1 cellular context compared by ENCODE assay signal in genomic region chr22:17964647-17965046, GRCh38.
TF ChIP-seq lines count a peak whose summit lies in the region.

No MANE protein-coding gene starts in this region.

TF ChIP-seq in GM12878, 131 proteins besides CTCF, POLR2A, EP300 and RAD21 (continued from another document and continues in another):
- no peak for TF ChIP-seq CEBPB (IDR thresholded peaks at IDR 0.05; ENCODE audit: borderline replicate concordance in 1 of 2, low read depth in 2 of 2, low read length in 2 of 2)
- TF ChIP-seq SMARCA5 (IDR thresholded peaks at IDR 0.05), result 0 out of 2 replicates have a peak, but pooled peaks have one; percentile 4
- peak; percentile 60 to 67; a peak in 2 of 4 replicates for TF ChIP-seq IKZF2 (IDR thresholded peaks at IDR 0.05)
- 0 out of 2 replicates have a peak, but pooled peaks have one; percentile 34 for TF ChIP-seq MEF2A (IDR thresholded peaks at IDR 0.05; ENCODE audit: insufficient read depth, low read depth, low read length)
- TF ChIP-seq CREM (IDR thresholded peaks at IDR 0.05; ENCODE audit: low read depth), result peak; percentile 15; the same call in 1 of the 2 replicates
- TF ChIP-seq TARDBP (IDR thresholded peaks at IDR 0.05; ENCODE audit: borderline replicate concordance), result 0 out of 2 replicates have a peak, but pooled peaks have one; percentile 34
- TF ChIP-seq SIN3A (IDR thresholded peaks at IDR 0.05; ENCODE audit: low read depth, low read length), result peak; percentile 86; the same call in 1 of the 2 replicates
- peak; percentile 80; the same call in 1 of the 2 replicates for TF ChIP-seq MXI1 (IDR thresholded peaks at IDR 0.05; ENCODE audit: low read depth, low read length)
- TF ChIP-seq, protein P1, sequence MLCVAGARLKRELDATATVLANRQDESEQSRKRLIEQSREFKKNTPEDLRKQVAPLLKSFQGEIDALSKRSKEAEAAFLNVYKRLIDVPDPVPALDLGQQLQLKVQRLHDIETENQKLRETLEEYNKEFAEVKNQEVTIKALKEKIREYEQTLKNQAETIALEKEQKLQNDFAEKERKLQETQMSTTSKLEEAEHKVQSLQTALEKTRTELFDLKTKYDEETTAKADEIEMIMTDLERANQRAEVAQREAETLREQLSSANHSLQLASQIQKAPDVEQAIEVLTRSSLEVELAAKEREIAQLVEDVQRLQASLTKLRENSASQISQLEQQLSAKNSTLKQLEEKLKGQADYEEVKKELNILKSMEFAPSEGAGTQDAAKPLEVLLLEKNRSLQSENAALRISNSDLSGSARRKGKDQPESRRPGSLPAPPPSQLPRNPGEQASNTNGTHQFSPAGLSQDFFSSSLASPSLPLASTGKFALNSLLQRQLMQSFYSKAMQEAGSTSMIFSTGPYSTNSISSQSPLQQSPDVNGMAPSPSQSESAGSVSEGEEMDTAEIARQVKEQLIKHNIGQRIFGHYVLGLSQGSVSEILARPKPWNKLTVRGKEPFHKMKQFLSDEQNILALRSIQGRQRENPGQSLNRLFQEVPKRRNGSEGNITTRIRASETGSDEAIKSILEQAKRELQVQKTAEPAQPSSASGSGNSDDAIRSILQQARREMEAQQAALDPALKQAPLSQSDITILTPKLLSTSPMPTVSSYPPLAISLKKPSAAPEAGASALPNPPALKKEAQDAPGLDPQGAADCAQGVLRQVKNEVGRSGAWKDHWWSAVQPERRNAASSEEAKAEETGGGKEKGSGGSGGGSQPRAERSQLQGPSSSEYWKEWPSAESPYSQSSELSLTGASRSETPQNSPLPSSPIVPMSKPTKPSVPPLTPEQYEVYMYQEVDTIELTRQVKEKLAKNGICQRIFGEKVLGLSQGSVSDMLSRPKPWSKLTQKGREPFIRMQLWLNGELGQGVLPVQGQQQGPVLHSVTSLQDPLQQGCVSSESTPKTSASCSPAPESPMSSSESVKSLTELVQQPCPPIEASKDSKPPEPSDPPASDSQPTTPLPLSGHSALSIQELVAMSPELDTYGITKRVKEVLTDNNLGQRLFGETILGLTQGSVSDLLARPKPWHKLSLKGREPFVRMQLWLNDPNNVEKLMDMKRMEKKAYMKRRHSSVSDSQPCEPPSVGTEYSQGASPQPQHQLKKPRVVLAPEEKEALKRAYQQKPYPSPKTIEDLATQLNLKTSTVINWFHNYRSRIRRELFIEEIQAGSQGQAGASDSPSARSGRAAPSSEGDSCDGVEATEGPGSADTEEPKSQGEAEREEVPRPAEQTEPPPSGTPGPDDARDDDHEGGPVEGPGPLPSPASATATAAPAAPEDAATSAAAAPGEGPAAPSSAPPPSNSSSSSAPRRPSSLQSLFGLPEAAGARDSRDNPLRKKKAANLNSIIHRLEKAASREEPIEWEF (IDR thresholded peaks at IDR 0.05; ENCODE audit: insufficient replicate concordance, low read depth, low read length), result peak; percentile 71
- TF ChIP-seq KAT2A (conservative IDR thresholded peaks at IDR 0.05; ENCODE audit: control insufficient read depth, low read depth, low read length), result no peak
- TF ChIP-seq NRF1 (conservative IDR thresholded peaks at IDR 0.05; ENCODE audit: low read depth, low read length), result no peak
- 0 out of 2 replicates have a peak, but pooled peaks have one; percentile 46 for TF ChIP-seq ZBED1 (IDR thresholded peaks at IDR 0.05; ENCODE audit: borderline replicate concordance)
- peak; percentile 20; the same call in 1 of the 2 replicates for TF ChIP-seq STAT3 (IDR thresholded peaks at IDR 0.05; ENCODE audit: low read depth, low read length)
- TF ChIP-seq RUNX3 (IDR thresholded peaks at IDR 0.05; ENCODE audit: low read length), result peak; percentile 72
- TF ChIP-seq EED (IDR thresholded peaks at IDR 0.05; ENCODE audit: low read depth), result peak; percentile 47; the same call in 1 of the 2 replicates
- TF ChIP-seq TCF3 (IDR thresholded peaks at IDR 0.05; ENCODE audit: borderline replicate concordance, insufficient read depth, low read depth, low read length), result no peak
- no peak for TF ChIP-seq ZZZ3 (IDR thresholded peaks at IDR 0.05; ENCODE audit: control insufficient read depth, insufficient read length, low read depth)
- no peak for TF ChIP-seq TCF7 (IDR thresholded peaks at IDR 0.05; ENCODE audit: borderline replicate concordance)
- no peak for TF ChIP-seq ZBTB33 (IDR thresholded peaks at IDR 0.05)
- TF ChIP-seq, protein P2, sequence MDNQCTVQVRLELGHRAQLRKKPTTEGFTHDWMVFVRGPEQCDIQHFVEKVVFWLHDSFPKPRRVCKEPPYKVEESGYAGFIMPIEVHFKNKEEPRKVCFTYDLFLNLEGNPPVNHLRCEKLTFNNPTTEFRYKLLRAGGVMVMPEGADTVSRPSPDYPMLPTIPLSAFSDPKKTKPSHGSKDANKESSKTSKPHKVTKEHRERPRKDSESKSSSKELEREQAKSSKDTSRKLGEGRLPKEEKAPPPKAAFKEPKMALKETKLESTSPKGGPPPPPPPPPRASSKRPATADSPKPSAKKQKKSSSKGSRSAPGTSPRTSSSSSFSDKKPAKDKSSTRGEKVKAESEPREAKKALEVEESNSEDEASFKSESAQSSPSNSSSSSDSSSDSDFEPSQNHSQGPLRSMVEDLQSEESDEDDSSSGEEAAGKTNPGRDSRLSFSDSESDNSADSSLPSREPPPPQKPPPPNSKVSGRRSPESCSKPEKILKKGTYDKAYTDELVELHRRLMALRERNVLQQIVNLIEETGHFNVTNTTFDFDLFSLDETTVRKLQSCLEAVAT (IDR thresholded peaks at IDR 0.05), result peak; percentile 65; the same call in 1 of the 2 replicates
- TF ChIP-seq ZNF592 (IDR thresholded peaks at IDR 0.05), result no peak
- no peak; a peak in 1 of 4 replicates for TF ChIP-seq BHLHE40 (IDR thresholded peaks at IDR 0.05; ENCODE audit: borderline replicate concordance in 1 of 2, low read depth in 2 of 2, low read length in 1 of 2)
- no peak for TF ChIP-seq SUZ12 (IDR thresholded peaks at IDR 0.05; ENCODE audit: unreplicated experiment)
- TF ChIP-seq ZNF24 (IDR thresholded peaks at IDR 0.05), result peak; percentile 34; the same call in 1 of the 2 replicates
- no peak for TF ChIP-seq USF2 (IDR thresholded peaks at IDR 0.05; ENCODE audit: borderline replicate concordance, low read depth, low read length)
- TF ChIP-seq MEF2B (IDR thresholded peaks at IDR 0.05; ENCODE audit: partially characterized antibody, poor library complexity, severe bottlenecking), result peak; percentile 53
- peak; percentile 32; the same call in 1 of the 2 replicates for TF ChIP-seq SMC3 (IDR thresholded peaks at IDR 0.05; ENCODE audit: borderline replicate concordance, low read length)
- TF ChIP-seq, protein P3, sequence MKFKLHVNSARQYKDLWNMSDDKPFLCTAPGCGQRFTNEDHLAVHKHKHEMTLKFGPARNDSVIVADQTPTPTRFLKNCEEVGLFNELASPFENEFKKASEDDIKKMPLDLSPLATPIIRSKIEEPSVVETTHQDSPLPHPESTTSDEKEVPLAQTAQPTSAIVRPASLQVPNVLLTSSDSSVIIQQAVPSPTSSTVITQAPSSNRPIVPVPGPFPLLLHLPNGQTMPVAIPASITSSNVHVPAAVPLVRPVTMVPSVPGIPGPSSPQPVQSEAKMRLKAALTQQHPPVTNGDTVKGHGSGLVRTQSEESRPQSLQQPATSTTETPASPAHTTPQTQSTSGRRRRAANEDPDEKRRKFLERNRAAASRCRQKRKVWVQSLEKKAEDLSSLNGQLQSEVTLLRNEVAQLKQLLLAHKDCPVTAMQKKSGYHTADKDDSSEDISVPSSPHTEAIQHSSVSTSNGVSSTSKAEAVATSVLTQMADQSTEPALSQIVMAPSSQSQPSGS (IDR thresholded peaks at IDR 0.05; ENCODE audit: low read length), result peak; percentile 61; the same call in 1 of the 2 replicates
- TF ChIP-seq CREB1 (IDR thresholded peaks at IDR 0.05; ENCODE audit: low read depth), result no peak
- TF ChIP-seq, protein P4, sequence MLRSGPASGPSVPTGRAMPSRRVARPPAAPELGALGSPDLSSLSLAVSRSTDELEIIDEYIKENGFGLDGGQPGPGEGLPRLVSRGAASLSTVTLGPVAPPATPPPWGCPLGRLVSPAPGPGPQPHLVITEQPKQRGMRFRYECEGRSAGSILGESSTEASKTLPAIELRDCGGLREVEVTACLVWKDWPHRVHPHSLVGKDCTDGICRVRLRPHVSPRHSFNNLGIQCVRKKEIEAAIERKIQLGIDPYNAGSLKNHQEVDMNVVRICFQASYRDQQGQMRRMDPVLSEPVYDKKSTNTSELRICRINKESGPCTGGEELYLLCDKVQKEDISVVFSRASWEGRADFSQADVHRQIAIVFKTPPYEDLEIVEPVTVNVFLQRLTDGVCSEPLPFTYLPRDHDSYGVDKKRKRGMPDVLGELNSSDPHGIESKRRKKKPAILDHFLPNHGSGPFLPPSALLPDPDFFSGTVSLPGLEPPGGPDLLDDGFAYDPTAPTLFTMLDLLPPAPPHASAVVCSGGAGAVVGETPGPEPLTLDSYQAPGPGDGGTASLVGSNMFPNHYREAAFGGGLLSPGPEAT (IDR thresholded peaks at IDR 0.05; ENCODE audit: low read depth), result peak; percentile 84; the same call in 1 of the 2 replicates
- TF ChIP-seq, protein P5, sequence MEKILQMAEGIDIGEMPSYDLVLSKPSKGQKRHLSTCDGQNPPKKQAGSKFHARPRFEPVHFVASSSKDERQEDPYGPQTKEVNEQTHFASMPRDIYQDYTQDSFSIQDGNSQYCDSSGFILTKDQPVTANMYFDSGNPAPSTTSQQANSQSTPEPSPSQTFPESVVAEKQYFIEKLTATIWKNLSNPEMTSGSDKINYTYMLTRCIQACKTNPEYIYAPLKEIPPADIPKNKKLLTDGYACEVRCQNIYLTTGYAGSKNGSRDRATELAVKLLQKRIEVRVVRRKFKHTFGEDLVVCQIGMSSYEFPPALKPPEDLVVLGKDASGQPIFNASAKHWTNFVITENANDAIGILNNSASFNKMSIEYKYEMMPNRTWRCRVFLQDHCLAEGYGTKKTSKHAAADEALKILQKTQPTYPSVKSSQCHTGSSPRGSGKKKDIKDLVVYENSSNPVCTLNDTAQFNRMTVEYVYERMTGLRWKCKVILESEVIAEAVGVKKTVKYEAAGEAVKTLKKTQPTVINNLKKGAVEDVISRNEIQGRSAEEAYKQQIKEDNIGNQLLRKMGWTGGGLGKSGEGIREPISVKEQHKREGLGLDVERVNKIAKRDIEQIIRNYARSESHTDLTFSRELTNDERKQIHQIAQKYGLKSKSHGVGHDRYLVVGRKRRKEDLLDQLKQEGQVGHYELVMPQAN (conservative IDR thresholded peaks at IDR 0.05), result peak; percentile 66
- 0 out of 2 replicates have a peak, but pooled peaks have one; percentile 35 for TF ChIP-seq ATF7 (IDR thresholded peaks at IDR 0.05; ENCODE audit: low read depth)
- no peak for TF ChIP-seq RB1 (IDR thresholded peaks at IDR 0.05; ENCODE audit: borderline replicate concordance)
